1 cellular context compared by ENCODE assay signal in the genomic region with DNA sequence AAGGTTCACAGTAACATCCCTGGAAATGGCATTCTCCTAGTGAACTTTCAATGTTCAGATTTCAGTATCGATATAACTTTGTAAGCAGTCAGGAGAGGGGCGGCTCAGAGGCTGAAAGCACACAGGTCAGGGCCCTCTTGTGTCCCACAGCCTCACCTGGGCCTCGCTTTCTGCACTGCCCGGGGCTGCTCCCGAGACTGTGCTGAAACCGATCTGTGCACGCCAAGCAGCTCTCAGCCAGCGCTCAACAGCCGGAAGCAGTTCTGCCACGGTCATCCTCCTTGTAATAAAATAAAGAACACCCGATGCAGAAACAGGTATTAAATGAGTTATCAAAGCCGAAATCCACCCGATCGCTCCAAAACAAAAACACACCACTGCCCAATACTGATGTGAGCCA.
TF ChIP-seq lines count a peak whose summit lies in the region.

No MANE protein-coding gene starts in this region.

TF ChIP-seq in WTC11, 78 proteins besides CTCF, POLR2A, EP300 and RAD21 (continued from another document):
- TF ChIP-seq, protein P1, sequence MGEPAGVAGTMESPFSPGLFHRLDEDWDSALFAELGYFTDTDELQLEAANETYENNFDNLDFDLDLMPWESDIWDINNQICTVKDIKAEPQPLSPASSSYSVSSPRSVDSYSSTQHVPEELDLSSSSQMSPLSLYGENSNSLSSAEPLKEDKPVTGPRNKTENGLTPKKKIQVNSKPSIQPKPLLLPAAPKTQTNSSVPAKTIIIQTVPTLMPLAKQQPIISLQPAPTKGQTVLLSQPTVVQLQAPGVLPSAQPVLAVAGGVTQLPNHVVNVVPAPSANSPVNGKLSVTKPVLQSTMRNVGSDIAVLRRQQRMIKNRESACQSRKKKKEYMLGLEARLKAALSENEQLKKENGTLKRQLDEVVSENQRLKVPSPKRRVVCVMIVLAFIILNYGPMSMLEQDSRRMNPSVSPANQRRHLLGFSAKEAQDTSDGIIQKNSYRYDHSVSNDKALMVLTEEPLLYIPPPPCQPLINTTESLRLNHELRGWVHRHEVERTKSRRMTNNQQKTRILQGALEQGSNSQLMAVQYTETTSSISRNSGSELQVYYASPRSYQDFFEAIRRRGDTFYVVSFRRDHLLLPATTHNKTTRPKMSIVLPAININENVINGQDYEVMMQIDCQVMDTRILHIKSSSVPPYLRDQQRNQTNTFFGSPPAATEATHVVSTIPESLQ (CRISPR knock-in tag; IDR thresholded peaks at IDR 0.05) = no peak
- TF ChIP-seq ZNF317 (CRISPR knock-in tag; IDR thresholded peaks at IDR 0.05; ENCODE audit: borderline replicate concordance, low read depth) (no peak), ZNF138 (CRISPR knock-in tag; conservative IDR thresholded peaks at IDR 0.05) (no peak), MXD4 (CRISPR knock-in tag; IDR thresholded peaks at IDR 0.05; ENCODE audit: borderline replicate concordance) (no peak), GRHL2 (CRISPR knock-in tag; IDR thresholded peaks at IDR 0.05; ENCODE audit: insufficient replicate concordance, severe bottlenecking) (no peak)
- TF ChIP-seq, protein P2, sequence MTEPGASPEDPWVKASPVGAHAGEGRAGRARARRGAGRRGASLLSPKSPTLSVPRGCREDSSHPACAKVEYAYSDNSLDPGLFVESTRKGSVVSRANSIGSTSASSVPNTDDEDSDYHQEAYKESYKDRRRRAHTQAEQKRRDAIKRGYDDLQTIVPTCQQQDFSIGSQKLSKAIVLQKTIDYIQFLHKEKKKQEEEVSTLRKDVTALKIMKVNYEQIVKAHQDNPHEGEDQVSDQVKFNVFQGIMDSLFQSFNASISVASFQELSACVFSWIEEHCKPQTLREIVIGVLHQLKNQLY (CRISPR knock-in tag; IDR thresholded peaks at IDR 0.05) = no peak
